Comparison of ENCODE assay signal across 8 cellular contexts in the genomic region with DNA sequence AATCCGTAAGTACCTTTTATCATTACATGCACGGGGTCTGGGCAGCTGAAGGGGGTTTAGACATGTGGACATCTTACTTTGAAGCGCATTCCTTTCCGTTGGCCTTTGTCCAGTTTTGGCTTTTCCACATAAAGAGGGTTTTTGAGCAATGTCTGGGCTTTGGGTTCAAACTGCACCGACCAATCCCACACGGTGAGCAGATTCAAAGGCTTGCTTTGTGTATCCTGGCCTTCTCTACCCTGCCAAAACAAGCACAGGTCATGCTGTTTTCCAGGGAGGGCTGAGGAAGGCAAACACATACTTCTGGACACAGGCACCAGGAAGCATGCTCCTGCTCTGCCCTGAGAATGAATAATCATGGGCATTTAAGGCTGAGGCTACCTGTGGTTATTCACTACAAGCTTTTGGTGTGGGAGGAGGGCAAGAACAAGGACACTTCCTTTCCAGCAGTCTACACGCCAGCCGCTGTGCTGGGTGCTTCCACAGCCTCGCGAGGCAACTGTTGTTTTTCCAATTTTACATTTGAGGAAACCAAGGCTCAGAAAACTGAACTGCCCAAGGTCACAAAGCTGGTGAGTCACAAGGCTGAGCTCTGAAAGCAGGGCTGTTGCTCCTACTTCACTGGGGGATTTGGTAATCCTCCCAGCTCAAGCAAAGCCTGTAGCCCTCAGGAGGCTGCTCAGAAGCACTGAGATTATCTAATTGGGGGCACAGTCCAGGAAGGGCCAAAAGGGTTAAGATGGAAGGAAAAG. TPM values are rescaled to one million over a fixed set of nuclear protein-coding genes. Genes with fewer than 3 reads are reported as not detected.
A peak's percentile ranks its signal among the peaks of the same experiment; 100 is the strongest.
DNase-seq lines count a peak whose midpoint lies in the region; ATAC-seq, FAIRE-seq and TF ChIP-seq lines count a peak whose summit lies in the region.

No MANE protein-coding gene starts in this region.

- dilution Hi-C loops in endothelial cell of umbilical vein (cut with MboI; ENCODE audit: extremely low pct_ligation_motif_present, low sequenced_read_pairs), result no loop called here

- no peaks in the 10 kb centered on the region for H3K79me2 ChIP-seq in endothelial cell of umbilical vein (ENCODE audit: control insufficient read depth, insufficient read depth, low read length)

- H3K4me3 ChIP-seq in endothelial cell of umbilical vein (replicated peaks in 1 of 3; ENCODE audit: insufficient read depth in 1 of 3, low read depth in 1 of 3, low read length in 3 of 3) (no peak overlapping the region), psoas muscle (no peak overlapping the region), endodermal cell (ENCODE audit: low read length) (no peak overlapping the region)
- no peak overlapping the region for H3K4me3 ChIP-seq in effector memory CD4-positive, alpha-beta T cell (ENCODE audit: insufficient read depth, low read depth, low read length, poor library complexity, severe bottlenecking)

- POLR2A ChIA-PET in endothelial cell of umbilical vein (lab: Charles Lee), result no interaction called here

- no peaks in the 10 kb centered on the region for H3K27me3 Mint-ChIP-seq in natural killer cell (ENCODE audit: low read depth in 2 of 2)
- no peaks in the 10 kb centered on the region for H3K27me3 Mint-ChIP-seq in endodermal cell (ENCODE audit: insufficient read depth)

- peak; percentile 69 for DNase-seq in NCI-H69 (lab: John Stamatoyannopoulos, UW)
- DNase-seq in endothelial cell of umbilical vein (ENCODE audit: low read depth, low spot score), result peak; percentile 85
- no peak for DNase-seq in natural killer cell
- no peak for DNase-seq in effector memory CD4-positive, alpha-beta T cell
- DNase-seq in psoas muscle, result no peak
- no peak for DNase-seq in endodermal cell
- DNase-seq in stimulated activated CD4-positive, alpha-beta T cell treated with anti-CD3 and anti-CD28 coated beads, Interleukin-2, amount 100 ng/mL, for 24 hours, result no peak

- peak overlapping the region; percentile 99 for H3K27ac ChIP-seq in C4-2B
- H3K27ac ChIP-seq in endothelial cell of umbilical vein (ENCODE audit: insufficient read depth, low read depth, low read length), result no peak overlapping the region
- no peak overlapping the region for H3K27ac ChIP-seq in effector memory CD4-positive, alpha-beta T cell (ENCODE audit: insufficient read depth, low read length, poor library complexity, severe bottlenecking)
- no peak overlapping the region for H3K27ac ChIP-seq in psoas muscle
- H3K27ac ChIP-seq in endodermal cell (ENCODE audit: low read depth, low read length), result no peak overlapping the region

- H3K9me3 Mint-ChIP-seq in natural killer cell (no peaks in the 10 kb centered on the region), endodermal cell (no peaks in the 10 kb centered on the region)

- H3K27me3 ChIP-seq in endothelial cell of umbilical vein (ENCODE audit: control insufficient read depth in 2 of 2, insufficient read depth in 2 of 2, low read length in 2 of 2), result no peaks in the 10 kb centered on the region
- no peaks in the 10 kb centered on the region for H3K27me3 ChIP-seq in effector memory CD4-positive, alpha-beta T cell (replicated peaks; ENCODE audit: control insufficient read depth, insufficient read depth, low read length, poor library complexity, severe bottlenecking)
- H3K27me3 ChIP-seq in psoas muscle (ENCODE audit: insufficient read depth in 3 of 3, low read length in 2 of 3), result no peaks in the 10 kb centered on the region
- H3K27me3 ChIP-seq in endodermal cell (ENCODE audit: control insufficient read depth, insufficient read depth, low read length, poor library complexity, severe bottlenecking), result no peaks in the 10 kb centered on the region

- peak; percentile 89 for FAIRE-seq in endothelial cell of umbilical vein (lab: Jason Lieb, UNC)

- peaks cover 2% of the 10 kb centered on the region for H3K36me3 Mint-ChIP-seq in natural killer cell
- H3K36me3 Mint-ChIP-seq in endodermal cell (ENCODE audit: low read depth), result peaks cover 58% of the 10 kb centered on the region

- H3K9ac ChIP-seq in endothelial cell of umbilical vein (replicated peaks; ENCODE audit: extremely low read depth, insufficient read depth, low read length) (no peak overlapping the region), endodermal cell (ENCODE audit: extremely low read depth, low read length, poor library complexity, severe bottlenecking) (no peak overlapping the region)

- H3K9me3 ChIP-seq in endothelial cell of umbilical vein (replicated peaks; ENCODE audit: control insufficient read depth, insufficient read depth, low read length) (no peaks in the 10 kb centered on the region), psoas muscle (no peaks in the 10 kb centered on the region), endodermal cell (ENCODE audit: control insufficient read depth, low read length) (no peaks in the 10 kb centered on the region)
- H3K9me3 ChIP-seq in effector memory CD4-positive, alpha-beta T cell (ENCODE audit: control insufficient read depth, low read length), result no peaks in the 10 kb centered on the region

- H3K36me3 ChIP-seq in endothelial cell of umbilical vein (ENCODE audit: control insufficient read depth in 2 of 2, extremely low read depth in 1 of 2, insufficient read depth in 2 of 2, low read length in 2 of 2) (peaks cover 4 to 12% of the 10 kb centered on the region in 2 experiments), psoas muscle (ENCODE audit: insufficient read depth in 1 of 2, low read depth in 1 of 2) (peaks cover 0 to 69% of the 10 kb centered on the region in 2 donors), endodermal cell (ENCODE audit: control insufficient read depth, insufficient read depth, low read length) (peaks cover 71% of the 10 kb centered on the region)
- peaks cover 49% of the 10 kb centered on the region for H3K36me3 ChIP-seq in effector memory CD4-positive, alpha-beta T cell (ENCODE audit: control insufficient read depth, insufficient read depth, low read length)

- TF ChIP-seq CTCF in C4-2B (conservative IDR thresholded peaks at IDR 0.05), result no peak
- TF ChIP-seq CTCF in endothelial cell of umbilical vein (IDR thresholded peaks at IDR 0.05; ENCODE audit: extremely low read depth in 1 of 2, insufficient read depth in 1 of 2, low read depth in 1 of 2, low read length in 2 of 2), result no peak
- TF ChIP-seq CTCF in natural killer cell (IDR thresholded peaks at IDR 0.05), result no peak
- no peak for TF ChIP-seq CTCF in psoas muscle (IDR thresholded peaks at IDR 0.05)
- no peak for TF ChIP-seq CTCF in endodermal cell (conservative IDR thresholded peaks at IDR 0.05)

- intact Hi-C loops in endothelial cell of umbilical vein (cut with micrococcal nuclease), result loop anchor here (2.0 to 5.0 kb wide), 4 partner anchors 41 to 357 kb away; a partner anchor contains a TSS
- intact Hi-C loops in natural killer cell (cut with micrococcal nuclease), result loop anchor here (5.0 kb wide), 1 partner anchor 358 kb away; no protein-coding TSS in a partner anchor
- intact Hi-C loops in psoas muscle (cut with DNase I), result loop anchor here in 1 of 2 donors (10.0 kb wide), 1 partner anchor 381 kb away; no protein-coding TSS in a partner anchor

- no peak overlapping the region for H3K4me2 ChIP-seq in endothelial cell of umbilical vein (ENCODE audit: insufficient read depth, low read length)

- H3K9me1 ChIP-seq in endothelial cell of umbilical vein (replicated peaks; ENCODE audit: control insufficient read depth, extremely low read depth, insufficient read depth, low read length), result no peaks in the 10 kb centered on the region

- H3K4me1 ChIP-seq in endothelial cell of umbilical vein (ENCODE audit: control insufficient read depth, extremely low read depth, insufficient read depth, low read length), result peaks cover 16% of the 10 kb centered on the region
- no peaks in the 10 kb centered on the region for H3K4me1 ChIP-seq in effector memory CD4-positive, alpha-beta T cell (ENCODE audit: control insufficient read depth, insufficient read depth, low read length, poor library complexity, severe bottlenecking)
- peaks cover 12% of the 10 kb centered on the region for H3K4me1 ChIP-seq in psoas muscle
- no peaks in the 10 kb centered on the region for H3K4me1 ChIP-seq in endodermal cell (ENCODE audit: control insufficient read depth, insufficient read depth, low read length)

- H4K20me1 ChIP-seq in endothelial cell of umbilical vein (replicated peaks; ENCODE audit: control insufficient read depth, extremely low read depth, insufficient read depth, low read length), result no peaks in the 10 kb centered on the region

- H3K4me1 Mint-ChIP-seq in natural killer cell (peaks cover 33 to 39% of the 10 kb centered on the region in 2 donors), endodermal cell (no peaks in the 10 kb centered on the region)

- peak overlapping the region; percentile 94 to 97 for H3K27ac Mint-ChIP-seq in natural killer cell
- H3K27ac Mint-ChIP-seq in endodermal cell, result no peak overlapping the region

- H2AFZ ChIP-seq in endothelial cell of umbilical vein (ENCODE audit: low read depth, low read length), result no peak overlapping the region

- BruUV-seq in endothelial cell of umbilical vein (replicated peaks; lab: Mats Ljungman, UMichigan), result no TSS peak

- H3K4me3 Mint-ChIP-seq in natural killer cell, result no peak overlapping the region
- no peak overlapping the region for H3K4me3 Mint-ChIP-seq in endodermal cell

- ATAC-seq in natural killer cell, result no peak
- no peak for ATAC-seq in psoas muscle

- TF ChIP-seq POLR2A in endothelial cell of umbilical vein (IDR thresholded peaks at IDR 0.05; ENCODE audit: low read depth, low read length), result no peak

- 71 to 74% (median 71%) methylated on average over 10 of the region's 10 CpGs for WGBS in psoas muscle, 3 donors
- WGBS in endodermal cell (ENCODE audit: insufficient coverage in 1 of 2, insufficient read length in 1 of 2), 2 experiments, result 90 to 94% methylated on average over 10 of the region's 10 CpGs

- CTCF ChIA-PET in endothelial cell of umbilical vein (lab: Charles Lee), result interaction anchor here (0.6 to 10.1 kb wide), 14 partner anchors 10 to 356 kb away, joined by 3 to 325 read pairs (median 3); a partner anchor contains a TSS

TF ChIP-seq in endothelial cell of umbilical vein, 7 proteins besides CTCF, POLR2A, EP300 and RAD21 (continues in another document):
- no peak for TF ChIP-seq JUN (IDR thresholded peaks at IDR 0.05; ENCODE audit: borderline replicate concordance, insufficient read depth, insufficient read length, low read depth)

RNA-seq across cellular contexts. Expression of a gene that starts 59.8 kb away (rescaled TPM):
- total RNA-seq in endothelial cell of umbilical vein (67.2 and 70.2 TPM in 2 replicates), natural killer cell (10 to 100 TPM; 67.6 to 70.6 (median 69.3) TPM), psoas muscle (10 to 100 TPM; 23.0 to 55.3 (median 35.0) TPM), endodermal cell (10 to 100 TPM; 89.4 to 90.7 TPM)
- polyA plus RNA-seq in endothelial cell of umbilical vein (35.7 and 38.1 TPM in 2 replicates), psoas muscle (10 to 100 TPM; 25.4 to 36.8 (median 31.0) TPM)
- polyA plus RNA-seq in endothelial cell of umbilical vein (2011; cell fraction: cytosol; rRNA removed), result 35.8 and 37.3 TPM in 2 replicates
- 26.4 and 32.3 TPM in 2 replicates for polyA plus RNA-seq in endothelial cell of umbilical vein (2011; cell fraction: nucleus; rRNA removed)
- polyA plus RNA-seq in endothelial cell of umbilical vein (2012), result 39.4 and 45.3 TPM in 2 replicates
- polyA minus RNA-seq in endothelial cell of umbilical vein, result 56.7 and 57.9 TPM in 2 replicates
- polyA minus RNA-seq in endothelial cell of umbilical vein (2011; cell fraction: cytosol; rRNA and poly(A)+ RNA removed), result 144 TPM
- 34.0 and 35.4 TPM in 2 replicates for polyA minus RNA-seq in endothelial cell of umbilical vein (2011; cell fraction: nucleus; rRNA and poly(A)+ RNA removed)
- 68.2 TPM for polyA plus RNA-seq in endodermal cell (2013, experiment 1 of 2)
- 64.9 TPM for polyA plus RNA-seq in endodermal cell (2013, experiment 2 of 2)

Comparison
In these comparisons a context has a peak if more than half of its experiments do, and no peak if none do; other contexts are left out.
1. DNase-seq: peak in NCI-H69 (single experiment) and endothelial cell of umbilical vein (single experiment); none in natural killer cell (single experiment), effector memory CD4-positive, alpha-beta T cell (0 of 3), psoas muscle (0 of 2), endodermal cell (single experiment) and stimulated activated CD4-positive, alpha-beta T cell treated with anti-CD3 and anti-CD28 coated beads, Interleukin-2, amount 100 ng/mL, for 24 hours (0 of 2).